Comparison of ENCODE assay signal across 10 cellular contexts in the genomic region with DNA sequence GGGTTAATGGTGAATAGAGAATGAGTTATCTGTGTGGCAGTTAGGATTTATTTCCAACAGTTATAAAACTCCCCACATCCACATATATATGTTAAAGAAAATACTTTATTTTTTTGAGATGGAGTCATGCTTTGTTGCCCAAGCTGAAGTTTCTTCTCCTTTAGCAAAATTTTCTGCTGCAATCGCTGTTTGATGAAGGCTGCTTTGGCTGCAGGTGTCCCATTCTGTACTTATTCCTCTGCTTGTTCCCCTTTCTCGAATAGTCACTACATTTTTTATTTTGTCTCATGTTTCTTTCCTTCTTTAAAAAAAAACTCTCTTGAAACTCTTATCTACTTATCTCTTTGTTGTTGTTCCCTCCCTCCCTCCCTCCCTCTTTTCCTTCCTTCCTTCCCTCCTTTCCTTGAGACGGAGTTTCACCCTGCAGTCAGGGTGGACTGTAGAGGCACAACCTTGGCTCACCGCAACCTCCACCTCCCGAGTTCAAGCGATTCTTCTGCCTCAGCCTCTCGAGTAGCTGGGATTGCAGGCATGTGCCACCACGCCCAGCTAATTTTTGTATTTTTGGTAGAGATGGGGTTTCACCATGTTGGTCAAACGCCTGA. TPM values are rescaled to one million over a fixed set of nuclear protein-coding genes. Genes with fewer than 3 reads are reported as not detected.
DNase-seq lines count a peak whose midpoint lies in the region; ATAC-seq and TF ChIP-seq lines count a peak whose summit lies in the region.
"Had no signal": no experiment of that assay in that cellular context is flagged by ENCODE, and none has a peak within 500 bp of the region (broad histone marks: within the 10 kb centered on the region; RNA-seq: fewer than 3 reads in every experiment).

No MANE protein-coding gene starts in this region.

- peak overlapping the region; percentile 34 for H3K4me3 ChIP-seq in CD8-positive, alpha-beta T cell (ENCODE audit: low read depth, low read length)

- CTCF ChIA-PET in CD8-positive, alpha-beta T cell (lab: Charles Lee), result no interaction called here
- CTCF ChIA-PET in HEK293T (lab: Yijun Ruan, JAX), result no interaction called here

- in situ Hi-C loops in KBM-7 (cut with MboI; ENCODE audit: low pct_unique_long_range_greater_than_20kb, low sequenced_read_pairs), result no loop called here

- ATAC-seq in CD8-positive, alpha-beta T cell, result no peak
- ATAC-seq in naive B cell (ENCODE audit: low read depth in 2 of 2) (peak; percentile 86 to 87), GM21526 (IDR thresholded peaks at IDR 0.05; ENCODE audit: low FRiP score, unreplicated experiment) (no peak)

- DNase-seq in CD8-positive, alpha-beta T cell, result no peak
- DNase-seq in KBM-7 (peak; percentile 23), naive B cell (peak; percentile 5), HEK293T (ENCODE audit: extremely low spot score) (no peak), NCI-H1048 (lab: John Stamatoyannopoulos, UW) (no peak), AG08395 (ENCODE audit: low spot score) (no peak)
- DNase-seq in activated T-helper 1 cell treated with anti-CD3 and anti-CD28 coated beads, Interleukin-12 subunit alpha, Interleukin-12 subunit beta, Interleukin-2, Interleukin-4 antibody, amounts not matched to agents 30 ng/mL and 10 ng/mL and 1 ng/mL, durations not matched to agents 14 hours and 24 hours and 36 hours (ENCODE audit: low spot score), result no peak
- DNase-seq: NCI-H2081, WERI-Rb-1 had no signal

- intact Hi-C loops in CD8-positive, alpha-beta T cell (cut with DNase I, micrococcal nuclease), result no loop called here
- intact Hi-C loops in activated T-helper 1 cell treated with anti-CD3 and anti-CD28 coated beads, Interleukin-12 subunit alpha, Interleukin-12 subunit beta, Interleukin-2, Interleukin-4 antibody, amounts not matched to agents 30 ng/mL and 10 ng/mL and 1 ng/mL, durations not matched to agents 14 hours and 24 hours and 36 hours (cut with micrococcal nuclease), result loop anchor here (1.0 kb wide), 1 partner anchor 31 kb away; no protein-coding TSS in a partner anchor

- peaks cover 14% of the 10 kb centered on the region for H3K9me3 Mint-ChIP-seq in CD8-positive, alpha-beta T cell
- peaks cover 3% of the 10 kb centered on the region for H3K9me3 Mint-ChIP-seq in activated T-helper 1 cell treated with anti-CD3 and anti-CD28 coated beads, Interleukin-12 subunit alpha, Interleukin-12 subunit beta, Interleukin-2, Interleukin-4 antibody, amounts not matched to agents 30 ng/mL and 10 ng/mL and 1 ng/mL, durations not matched to agents 14 hours and 24 hours and 36 hours
- H3K9me3 Mint-ChIP-seq in naive B cell, result peaks cover 6 to 21% (median 16%) of the 10 kb centered on the region in 7 donors

- TF ChIP-seq CTCF in CD8-positive, alpha-beta T cell (IDR thresholded peaks at IDR 0.05), result no peak

- peak overlapping the region; percentile 88 for H3K4me3 Mint-ChIP-seq in CD8-positive, alpha-beta T cell
- peak overlapping the region; percentile 81 for H3K4me3 Mint-ChIP-seq in activated T-helper 1 cell treated with anti-CD3 and anti-CD28 coated beads, Interleukin-12 subunit alpha, Interleukin-12 subunit beta, Interleukin-2, Interleukin-4 antibody, amounts not matched to agents 30 ng/mL and 10 ng/mL and 1 ng/mL, durations not matched to agents 14 hours and 24 hours and 36 hours
- peak overlapping the region; percentile 82 to 95 (median 92) for H3K4me3 Mint-ChIP-seq in naive B cell

- H3K36me3 ChIP-seq in CD8-positive, alpha-beta T cell (ENCODE audit: insufficient read depth, low read length), result no peaks in the 10 kb centered on the region
- H3K36me3 ChIP-seq: WERI-Rb-1 had no signal

- H3K27me3 Mint-ChIP-seq in CD8-positive, alpha-beta T cell (ENCODE audit: low read depth), result no peaks in the 10 kb centered on the region
- peaks cover 2% of the 10 kb centered on the region for H3K27me3 Mint-ChIP-seq in activated T-helper 1 cell treated with anti-CD3 and anti-CD28 coated beads, Interleukin-12 subunit alpha, Interleukin-12 subunit beta, Interleukin-2, Interleukin-4 antibody, amounts not matched to agents 30 ng/mL and 10 ng/mL and 1 ng/mL, durations not matched to agents 14 hours and 24 hours and 36 hours (ENCODE audit: insufficient read depth)
- no peaks in the 10 kb centered on the region for H3K27me3 Mint-ChIP-seq in naive B cell

- POLR2A ChIA-PET in CD8-positive, alpha-beta T cell (lab: Charles Lee), result no interaction called here
- POLR2A ChIA-PET in HEK293T (lab: Yijun Ruan, JAX), result no interaction called here

- H3K27ac Mint-ChIP-seq in CD8-positive, alpha-beta T cell, result peak overlapping the region; percentile 86
- peak overlapping the region; percentile 71 for H3K27ac Mint-ChIP-seq in activated T-helper 1 cell treated with anti-CD3 and anti-CD28 coated beads, Interleukin-12 subunit alpha, Interleukin-12 subunit beta, Interleukin-2, Interleukin-4 antibody, amounts not matched to agents 30 ng/mL and 10 ng/mL and 1 ng/mL, durations not matched to agents 14 hours and 24 hours and 36 hours
- peak overlapping the region; percentile 67 to 97 (median 90) for H3K27ac Mint-ChIP-seq in naive B cell

- peaks cover 7% of the 10 kb centered on the region for H3K36me3 Mint-ChIP-seq in CD8-positive, alpha-beta T cell
- no peaks in the 10 kb centered on the region for H3K36me3 Mint-ChIP-seq in activated T-helper 1 cell treated with anti-CD3 and anti-CD28 coated beads, Interleukin-12 subunit alpha, Interleukin-12 subunit beta, Interleukin-2, Interleukin-4 antibody, amounts not matched to agents 30 ng/mL and 10 ng/mL and 1 ng/mL, durations not matched to agents 14 hours and 24 hours and 36 hours (ENCODE audit: low read depth)
- H3K36me3 Mint-ChIP-seq in naive B cell, result peaks cover 4 to 16% of the 10 kb centered on the region in 2 donors

- no peaks in the 10 kb centered on the region for H3K27me3 ChIP-seq in CD8-positive, alpha-beta T cell (ENCODE audit: insufficient read depth, low read length)

- H3K27ac ChIP-seq in CD8-positive, alpha-beta T cell (ENCODE audit: low read depth, low read length), result no peak overlapping the region
- H3K27ac ChIP-seq: WERI-Rb-1 had no signal

- H3K9me3 ChIP-seq in CD8-positive, alpha-beta T cell (ENCODE audit: low read length), result no peaks in the 10 kb centered on the region

- peaks cover 17% of the 10 kb centered on the region for H3K4me1 Mint-ChIP-seq in CD8-positive, alpha-beta T cell (ENCODE audit: low read depth)
- H3K4me1 Mint-ChIP-seq in activated T-helper 1 cell treated with anti-CD3 and anti-CD28 coated beads, Interleukin-12 subunit alpha, Interleukin-12 subunit beta, Interleukin-2, Interleukin-4 antibody, amounts not matched to agents 30 ng/mL and 10 ng/mL and 1 ng/mL, durations not matched to agents 14 hours and 24 hours and 36 hours (ENCODE audit: low read depth), result peaks cover 33% of the 10 kb centered on the region
- H3K4me1 Mint-ChIP-seq in naive B cell, result peaks cover 10 to 34% (median 31%) of the 10 kb centered on the region in 3 donors

- H3K4me1 ChIP-seq in CD8-positive, alpha-beta T cell (ENCODE audit: insufficient read depth, low read length), result no peaks in the 10 kb centered on the region

TF ChIP-seq in HEK293T, 16 proteins besides CTCF, POLR2A, EP300 and RAD21:
- no peak for TF ChIP-seq FOXA1 (IDR thresholded peaks at IDR 0.05)

RNA-seq across cellular contexts. Expression of a gene that starts 10.6 kb away (rescaled TPM):
- total RNA-seq in CD8-positive, alpha-beta T cell, result not detected
- 0.22 TPM in 1 of 2 replicates, not detected in the other for total RNA-seq in activated T-helper 1 cell treated with anti-CD3 and anti-CD28 coated beads, Interleukin-12 subunit alpha, Interleukin-12 subunit beta, Interleukin-2, Interleukin-4 antibody, amounts not matched to agents 30 ng/mL and 10 ng/mL and 1 ng/mL, durations not matched to agents 14 hours and 24 hours and 36 hours
- polyA plus RNA-seq in naive B cell (ENCODE audit: low read depth in 6 of 6), result 10 to 100 TPM in 1 of 6 donors, 1 to 10 TPM in 3, under 1 TPM in 2; 0.67 to 10.6 (median 2.0) TPM

RNA-seq across cellular contexts. Expression of a gene that starts 14.1 kb away (rescaled TPM):
- total RNA-seq in CD8-positive, alpha-beta T cell, result not detected
- not detected in 2 replicates for total RNA-seq in activated T-helper 1 cell treated with anti-CD3 and anti-CD28 coated beads, Interleukin-12 subunit alpha, Interleukin-12 subunit beta, Interleukin-2, Interleukin-4 antibody, amounts not matched to agents 30 ng/mL and 10 ng/mL and 1 ng/mL, durations not matched to agents 14 hours and 24 hours and 36 hours
- under 1 TPM in 1 of 6 donors, not detected in 5; 0.43 TPM for polyA plus RNA-seq in naive B cell (ENCODE audit: low read depth in 6 of 6)

RNA-seq across cellular contexts. Expression of a gene that starts 18.7 kb away (rescaled TPM):
- not detected for total RNA-seq in CD8-positive, alpha-beta T cell
- total RNA-seq in activated T-helper 1 cell treated with anti-CD3 and anti-CD28 coated beads, Interleukin-12 subunit alpha, Interleukin-12 subunit beta, Interleukin-2, Interleukin-4 antibody, amounts not matched to agents 30 ng/mL and 10 ng/mL and 1 ng/mL, durations not matched to agents 14 hours and 24 hours and 36 hours, result not detected in 2 replicates
- not detected for polyA plus RNA-seq in naive B cell (ENCODE audit: low read depth in 6 of 6)

RNA-seq across cellular contexts. Expression of a gene that starts 42.7 kb away (rescaled TPM):
- under 1 TPM; 0.35 to 0.36 TPM for total RNA-seq in CD8-positive, alpha-beta T cell
- 0.21 TPM in 1 of 2 replicates, not detected in the other for total RNA-seq in activated T-helper 1 cell treated with anti-CD3 and anti-CD28 coated beads, Interleukin-12 subunit alpha, Interleukin-12 subunit beta, Interleukin-2, Interleukin-4 antibody, amounts not matched to agents 30 ng/mL and 10 ng/mL and 1 ng/mL, durations not matched to agents 14 hours and 24 hours and 36 hours
- under 1 TPM in 2 of 6 donors, not detected in 4; 0.51 to 0.74 TPM for polyA plus RNA-seq in naive B cell (ENCODE audit: low read depth in 6 of 6)

RNA-seq across cellular contexts. Expression of a gene that starts 49.0 kb away (rescaled TPM):
- total RNA-seq in CD8-positive, alpha-beta T cell, result not detected
- total RNA-seq in activated T-helper 1 cell treated with anti-CD3 and anti-CD28 coated beads, Interleukin-12 subunit alpha, Interleukin-12 subunit beta, Interleukin-2, Interleukin-4 antibody, amounts not matched to agents 30 ng/mL and 10 ng/mL and 1 ng/mL, durations not matched to agents 14 hours and 24 hours and 36 hours, result 0.32 and 0.36 TPM in 2 replicates
- polyA plus RNA-seq in naive B cell (ENCODE audit: low read depth in 6 of 6), result 1 to 10 TPM; 2.2 to 6.2 (median 4.7) TPM

Comparison
In these comparisons a context has a peak if more than half of its experiments do, and no peak if none do; other contexts are left out.
1. ATAC-seq: peak in naive B cell (2 of 2); none in CD8-positive, alpha-beta T cell (single experiment) and GM21526 (single experiment).
2. DNase-seq: peak in KBM-7 (single experiment) and naive B cell (single experiment); none in CD8-positive, alpha-beta T cell (0 of 7), activated T-helper 1 cell treated with anti-CD3 and anti-CD28 coated beads, Interleukin-12 subunit alpha, Interleukin-12 subunit beta, Interleukin-2, Interleukin-4 antibody, amounts not matched to agents 30 ng/mL and 10 ng/mL and 1 ng/mL, durations not matched to agents 14 hours and 24 hours and 36 hours (single experiment), HEK293T (single experiment), NCI-H1048 (single experiment) and AG08395 (single experiment).
3. Peak in every context shown above with its lines, with median percentiles within 50 percentile points of each other: H3K27ac Mint-ChIP-seq and H3K4me3 Mint-ChIP-seq.